Comparison of ENCODE assay signal across 33 cellular contexts in the genomic region with DNA sequence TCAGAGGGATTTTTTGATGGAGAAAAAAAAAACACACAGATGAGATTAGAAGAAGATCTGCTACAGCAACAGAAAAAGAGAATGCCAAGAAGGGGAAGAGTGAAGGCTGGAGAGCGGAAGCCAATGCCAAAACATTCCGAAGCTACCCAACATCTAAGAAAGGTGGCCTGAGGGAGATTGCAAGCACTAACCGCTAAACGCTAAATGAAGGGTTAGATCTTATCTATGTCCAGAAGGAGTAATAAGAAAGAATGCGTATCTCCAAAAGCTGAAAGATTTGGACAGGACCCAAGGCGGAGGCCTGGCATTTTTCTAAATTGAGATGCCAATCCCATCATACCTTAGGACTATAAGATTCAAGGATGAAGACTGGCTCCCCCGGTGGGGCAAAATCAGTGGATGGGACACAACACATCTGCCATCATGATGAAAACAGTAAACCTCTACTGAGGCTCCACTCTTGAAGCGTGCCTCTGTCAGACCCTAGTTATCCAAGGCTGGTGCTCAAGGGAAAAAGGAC. TPM values are rescaled to one million over a fixed set of nuclear protein-coding genes. Genes with fewer than 3 reads are reported as not detected.
"Had no signal": no experiment of that assay in that cellular context is flagged by ENCODE, and none has a peak within 500 bp of the region (broad histone marks: within the 10 kb centered on the region; RNA-seq: fewer than 3 reads in every experiment).

No MANE protein-coding gene starts in this region.

- H3K9me3 Mint-ChIP-seq: activated CD4-positive, alpha-beta T cell treated with anti-CD3 and anti-CD28 coated beads, Interleukin-2, amount 10 ng/mL, durations not matched to agents 7 days and 5 days; activated naive CD4-positive, alpha-beta T cell treated with anti-CD3 and anti-CD28 coated beads for 36 hours; activated naive CD4-positive, alpha-beta T cell treated with anti-CD3 and anti-CD28 coated beads, Interleukin-2, amount 50 U/mL, for 72 hours; activated T-cell treated with anti-CD3 and anti-CD28 coated beads, Interleukin-2, amount 50 U/mL, for 4 hours; activated T-helper 1 cell treated with anti-CD3 and anti-CD28 coated beads, Interleukin-12 subunit alpha, Interleukin-12 subunit beta, Interleukin-2, Interleukin-4 antibody, amounts not matched to agents 30 ng/mL and 10 ng/mL and 1 ng/mL, durations not matched to agents 14 hours and 24 hours and 36 hours had no signal

- ATAC-seq: activated CD4-positive, alpha-beta T cell treated with anti-CD3 and anti-CD28 coated beads for 36 hours; activated CD8-positive, alpha-beta T cell treated with anti-CD3 and anti-CD28 coated beads, Interleukin-2, amount 10 ng/mL, durations not matched to agents 7 days and 5 days; activated naive CD4-positive, alpha-beta T cell treated with anti-CD3 and anti-CD28 coated beads, Interleukin-2, amount 50 U/mL, for 72 hours; activated T-cell treated with anti-CD3 and anti-CD28 coated beads, Interleukin-2, amount 50 U/mL, for 4 hours; Panc1 had no signal

- H3K36me3 Mint-ChIP-seq: activated naive CD4-positive, alpha-beta T cell treated with anti-CD3 and anti-CD28 coated beads, Interleukin-2, amount 50 U/mL, for 72 hours had no signal

- H3K27me3 Mint-ChIP-seq: activated CD4-positive, alpha-beta T cell treated with anti-CD3 and anti-CD28 coated beads for 36 hours had no signal

- H3K9me3 ChIP-seq: adrenal gland, body of pancreas, SJSA1 had no signal

- H3K27ac Mint-ChIP-seq: activated CD4-positive, alpha-beta T cell treated with anti-CD3 and anti-CD28 coated beads for 36 hours; activated CD4-positive, alpha-beta T cell treated with anti-CD3 and anti-CD28 coated beads, Interleukin-2, amount 10 ng/mL, durations not matched to agents 7 days and 5 days; activated CD8-positive, alpha-beta T cell treated with anti-CD3 and anti-CD28 coated beads, Interleukin-2, amount 10 ng/mL, durations not matched to agents 7 days and 5 days; activated naive CD4-positive, alpha-beta T cell treated with anti-CD3 and anti-CD28 coated beads for 36 hours; activated T-helper 1 cell treated with anti-CD3 and anti-CD28 coated beads, Interleukin-12 subunit alpha, Interleukin-12 subunit beta, Interleukin-2, Interleukin-4 antibody, amounts not matched to agents 30 ng/mL and 10 ng/mL and 1 ng/mL, durations not matched to agents 14 hours and 24 hours and 36 hours had no signal

- H3K27ac ChIP-seq: adrenal gland, SJSA1, WERI-Rb-1 had no signal

- H3K4me1 ChIP-seq: adrenal gland, SJSA1 had no signal

- DNase-seq: activated CD4-positive, alpha-beta T cell treated with anti-CD3 and anti-CD28 coated beads for 36 hours; activated CD4-positive, alpha-beta T cell treated with anti-CD3 and anti-CD28 coated beads, Interleukin-2, amount 10 ng/mL, durations not matched to agents 7 days and 5 days; activated CD4-positive, alpha-beta T cell treated with anti-CD3 and anti-CD28 coated beads, Interleukin-2, amount 50 U/mL, for 48 hours; activated CD8-positive, alpha-beta T cell treated with anti-CD3 and anti-CD28 coated beads, Interleukin-2, amount 10 ng/mL, durations not matched to agents 7 days and 5 days; activated gamma-delta T cell treated with Interleukin-2 at 50 U/mL for 16 hours; activated naive CD4-positive, alpha-beta T cell treated with anti-CD3 and anti-CD28 coated beads for 36 hours; activated T-cell treated with anti-CD3 and anti-CD28 coated beads, Interleukin-2, amount 50 U/mL, for 4 hours; adrenal gland; caudate nucleus; cerebellar nuclear complex; Kasumi-1; KG1; NCI-H1092 treated with DMSO at 0.1 percent for 48 hours; NCI-H1417 treated with DMSO at 0.1 percent for 48 hours; NCI-H187 treated with DMSO at 0.1 percent for 48 hours; NCI-H2081; NCI-H2171 treated with DMSO at 0.1 percent for 48 hours; NCI-H2227 treated with DMSO at 0.1 percent for 48 hours; NCI-H446 treated with DMSO at 0.1 percent for 48 hours; NCI-H524; RPMI8226; SHP77 treated with DMSO at 0.1 percent for 48 hours; T1000; WERI-Rb-1 had no signal

- FAIRE-seq: astrocyte, bronchial epithelial cell had no signal

- H3K4me1 Mint-ChIP-seq: activated CD4-positive, alpha-beta T cell treated with anti-CD3 and anti-CD28 coated beads for 36 hours; activated CD4-positive, alpha-beta T cell treated with anti-CD3 and anti-CD28 coated beads, Interleukin-2, amount 10 ng/mL, durations not matched to agents 7 days and 5 days had no signal

- H3K4me3 ChIP-seq: adrenal gland, body of pancreas, SJSA1 had no signal

- H3K36me3 ChIP-seq: adrenal gland, SJSA1, WERI-Rb-1 had no signal

- H3K27me3 ChIP-seq: adrenal gland, body of pancreas, SJSA1 had no signal

- H3K4me3 Mint-ChIP-seq: activated CD4-positive, alpha-beta T cell treated with anti-CD3 and anti-CD28 coated beads for 36 hours; activated CD4-positive, alpha-beta T cell treated with anti-CD3 and anti-CD28 coated beads, Interleukin-2, amount 10 ng/mL, durations not matched to agents 7 days and 5 days; activated CD8-positive, alpha-beta T cell treated with anti-CD3 and anti-CD28 coated beads, Interleukin-2, amount 10 ng/mL, durations not matched to agents 7 days and 5 days; activated naive CD4-positive, alpha-beta T cell treated with anti-CD3 and anti-CD28 coated beads for 36 hours; activated T-cell treated with anti-CD3 and anti-CD28 coated beads, Interleukin-2, amount 50 U/mL, for 4 hours; activated T-helper 1 cell treated with anti-CD3 and anti-CD28 coated beads, Interleukin-12 subunit alpha, Interleukin-12 subunit beta, Interleukin-2, Interleukin-4 antibody, amounts not matched to agents 30 ng/mL and 10 ng/mL and 1 ng/mL, durations not matched to agents 14 hours and 24 hours and 36 hours had no signal

RNA-seq across cellular contexts. Expression of gene UBE2L5, which starts 59.0 kb away (rescaled TPM):
- total RNA-seq: activated CD8-positive, alpha-beta T cell treated with anti-CD3 and anti-CD28 coated beads, Interleukin-2, amount 10 ng/mL, durations not matched to agents 7 days and 5 days; activated naive CD4-positive, alpha-beta T cell treated with anti-CD3 and anti-CD28 coated beads for 36 hours; activated T-cell treated with anti-CD3 and anti-CD28 coated beads, Interleukin-2, amount 50 U/mL, for 4 hours; activated T-helper 1 cell treated with anti-CD3 and anti-CD28 coated beads, Interleukin-12 subunit alpha, Interleukin-12 subunit beta, Interleukin-2, Interleukin-4 antibody, amounts not matched to agents 30 ng/mL and 10 ng/mL and 1 ng/mL, durations not matched to agents 14 hours and 24 hours and 36 hours; astrocyte; body of pancreas; bronchial epithelial cell; SJSA1; T-helper 1 cell treated with Interleukin-12 subunit alpha and Interleukin-12 subunit beta and Interleukin-4 antibody, amounts not matched to agents 30 ng/mL and 1 ng/mL, for 36 hours; T-helper 2 cell treated with Interferon-gamma antibody and Interleukin-4, amounts not matched to agents 100 ng/mL and 5 ng/mL, for 36 hours had no signal
